In genomic region chr1:238061967-238062613, GRCh38 we compare ENCODE assay signal across 10 cellular contexts.
DNase-seq lines count a peak whose midpoint lies in the region; ATAC-seq and TF ChIP-seq lines count a peak whose summit lies in the region.
"Had no signal": no experiment of that assay in that cellular context is flagged by ENCODE, and none has a peak within 500 bp of the region (broad histone marks: within the 10 kb centered on the region; RNA-seq: fewer than 3 reads in every experiment).

No MANE protein-coding gene starts in this region.

- no peaks in the 10 kb centered on the region for H3K79me2 ChIP-seq in PC-3 (ENCODE audit: low read length)

- H3K4me3 ChIP-seq in PC-3 (ENCODE audit: low read length) = peak overlapping the region; percentile 60
- H3K4me3 ChIP-seq: tibial artery had no signal

- no peaks in the 10 kb centered on the region for H3K36me3 Mint-ChIP-seq in immature natural killer cell
- H3K36me3 Mint-ChIP-seq in activated CD4-positive, alpha-beta T cell treated with anti-CD3 and anti-CD28 coated beads for 36 hours (ENCODE audit: low read depth) = no peaks in the 10 kb centered on the region

- intact Hi-C loops in PC-3 (cut with micrococcal nuclease) = loop anchor here (1.0 kb wide), 1 partner anchor 10 kb away; no protein-coding TSS in a partner anchor
- intact Hi-C loops in activated CD4-positive, alpha-beta T cell treated with anti-CD3 and anti-CD28 coated beads for 36 hours (cut with DNase I, micrococcal nuclease) = no loop called here

- H3K4me1 Mint-ChIP-seq in immature natural killer cell = no peaks in the 10 kb centered on the region
- no peaks in the 10 kb centered on the region for H3K4me1 Mint-ChIP-seq in activated CD4-positive, alpha-beta T cell treated with anti-CD3 and anti-CD28 coated beads for 36 hours

- CTCF ChIA-PET in PC-3 (lab: Charles Lee) = interaction anchor here (0.7 kb wide), 1 partner anchor 9 kb away, joined by 3 read pairs; no protein-coding TSS in a partner anchor
- CTCF ChIA-PET in activated CD4-positive, alpha-beta T cell treated with anti-CD3 and anti-CD28 coated beads for 36 hours (lab: Charles Lee) = interaction anchor here (1.4 kb wide), 1 partner anchor 9 kb away, joined by 3 read pairs; no protein-coding TSS in a partner anchor

- BruUV-seq in PC-3 (replicated peaks; lab: Mats Ljungman, UMichigan) = no TSS peak

- no peaks in the 10 kb centered on the region for H3K9me3 ChIP-seq in PC-3 (ENCODE audit: low read length)

- peak overlapping the region; percentile 84 for H3K4me2 ChIP-seq in PC-3 (ENCODE audit: low read length)

- TF ChIP-seq CTCF in PC-3 (conservative IDR thresholded peaks at IDR 0.05; ENCODE audit: low read depth, low read length) = no peak

- no peak overlapping the region for H3K4me3 Mint-ChIP-seq in immature natural killer cell
- no peak overlapping the region for H3K4me3 Mint-ChIP-seq in activated CD4-positive, alpha-beta T cell treated with anti-CD3 and anti-CD28 coated beads for 36 hours

- H3K27ac Mint-ChIP-seq in immature natural killer cell = no peak overlapping the region
- H3K27ac Mint-ChIP-seq in activated CD4-positive, alpha-beta T cell treated with anti-CD3 and anti-CD28 coated beads for 36 hours = no peak overlapping the region

- peaks cover 3 to 35% (median 11%) of the 10 kb centered on the region in 6 donors for H3K9me3 Mint-ChIP-seq in immature natural killer cell
- peaks cover 4% of the 10 kb centered on the region for H3K9me3 Mint-ChIP-seq in activated CD4-positive, alpha-beta T cell treated with anti-CD3 and anti-CD28 coated beads for 36 hours (ENCODE audit: low read depth)

- H3K27me3 Mint-ChIP-seq in immature natural killer cell (ENCODE audit: low read depth in 3 of 3) = no peaks in the 10 kb centered on the region
- H3K27me3 Mint-ChIP-seq in activated CD4-positive, alpha-beta T cell treated with anti-CD3 and anti-CD28 coated beads for 36 hours = no peaks in the 10 kb centered on the region

- no peaks in the 10 kb centered on the region for H4K20me1 ChIP-seq in PC-3 (ENCODE audit: low read length)

- no peaks in the 10 kb centered on the region for H3K36me3 ChIP-seq in PC-3 (ENCODE audit: low read depth, low read length)
- H3K36me3 ChIP-seq: tibial artery had no signal

- peak overlapping the region; percentile 78 for H2AFZ ChIP-seq in PC-3 (ENCODE audit: low read length)

- ATAC-seq in GM18511 (IDR thresholded peaks at IDR 0.05; ENCODE audit: unreplicated experiment) (peak; percentile 58), HG02885 (IDR thresholded peaks at IDR 0.05; ENCODE audit: poor library complexity, unreplicated experiment) (peak; percentile 69), PC-3 (peak; percentile 73)
- no peak for ATAC-seq in activated CD4-positive, alpha-beta T cell treated with anti-CD3 and anti-CD28 coated beads for 36 hours

- peaks cover 4% of the 10 kb centered on the region for H3F3A ChIP-seq in PC-3 (ENCODE audit: low read length, unreplicated experiment)

- H3K9ac ChIP-seq in PC-3 (ENCODE audit: low read length) = peak overlapping the region; percentile 55

- no peaks in the 10 kb centered on the region for H3K9me2 ChIP-seq in PC-3 (replicated peaks; ENCODE audit: low read length)

- H3K4me1 ChIP-seq in PC-3 (ENCODE audit: insufficient read depth, low read length) = peaks cover 38% of the 10 kb centered on the region
- H3K4me1 ChIP-seq: tibial artery had no signal

- POLR2A ChIA-PET in PC-3 (lab: Charles Lee; ENCODE audit: unreplicated experiment) = interaction anchor here (0.7 kb wide), 1 partner anchor 113 kb away, joined by 3 read pairs; no protein-coding TSS in a partner anchor
- POLR2A ChIA-PET in activated CD4-positive, alpha-beta T cell treated with anti-CD3 and anti-CD28 coated beads for 36 hours (lab: Charles Lee) = no interaction called here

- peak overlapping the region; percentile 95 for H3K27ac ChIP-seq in PC-3 (ENCODE audit: low read length)
- H3K27ac ChIP-seq: tibial artery had no signal

- no peaks in the 10 kb centered on the region for H3K27me3 ChIP-seq in PC-3 (ENCODE audit: low read length)
- H3K27me3 ChIP-seq: tibial artery had no signal

- peak; percentile 87 for DNase-seq in PC-3
- DNase-seq in kidney tubule cell (ENCODE audit: low spot score) = peak; percentile 85
- no peak for DNase-seq in immature natural killer cell
- DNase-seq in dermis blood vessel endothelial cell = no peak
- DNase-seq in stimulated activated CD4-positive, alpha-beta T cell treated with anti-CD3 and anti-CD28 coated beads, Interleukin-15, amount 100 ng/mL, for 24 hours = no peak
- DNase-seq in activated CD4-positive, alpha-beta T cell treated with anti-CD3 and anti-CD28 coated beads for 36 hours = no peak
- DNase-seq: stimulated activated CD4-positive, alpha-beta T cell treated with anti-CD3 and anti-CD28 coated beads, Interleukin-4, amount 100 ng/mL, for 24 hours; tibial artery had no signal

Comparison
In these comparisons a context has a peak if more than half of its experiments do, and no peak if none do; other contexts are left out.
1. DNase-seq: peak in PC-3 (single experiment) and kidney tubule cell (single experiment); none in immature natural killer cell (0 of 3), dermis blood vessel endothelial cell (single experiment), stimulated activated CD4-positive, alpha-beta T cell treated with anti-CD3 and anti-CD28 coated beads, Interleukin-15, amount 100 ng/mL, for 24 hours (single experiment) and activated CD4-positive, alpha-beta T cell treated with anti-CD3 and anti-CD28 coated beads for 36 hours (single experiment).